ENCODE assay signal across 26 cellular contexts in genomic region chr11:130668751-130669150, GRCh38.
"Had no signal": no experiment of that assay in that cellular context is flagged by ENCODE, and none has a peak within 500 bp of the region (broad histone marks: within the 10 kb centered on the region; RNA-seq: fewer than 3 reads in every experiment).

No MANE protein-coding gene starts in this region.

- H3K4me1 Mint-ChIP-seq: naive thymus-derived CD4-positive, alpha-beta T cell; stimulated activated naive B cell treated with anti-CD40 and anti-IgM and Interleukin-4, amounts not matched to agents 10 μg/mL and 1 μg/mL and 100 μg/mL, for 72 hours had no signal

- H3K9ac ChIP-seq: neural progenitor cell had no signal

- H3K27ac Mint-ChIP-seq: effector memory CD8-positive, alpha-beta T cell; mesothelial cell of epicardium; naive thymus-derived CD4-positive, alpha-beta T cell; neural progenitor cell; stimulated activated naive B cell treated with anti-CD40 and anti-IgM and Interleukin-4, amounts not matched to agents 10 μg/mL and 1 μg/mL and 100 μg/mL, for 72 hours; stimulated activated naive CD8-positive, alpha-beta T cell treated with anti-CD3 and anti-CD28 coated beads, Interleukin-15, Interleukin-2, amounts not matched to agents 100 ng/mL and 50 ng/mL, for 24 hours had no signal

- H3K36me3 ChIP-seq: heart right ventricle, left lung, neural progenitor cell, ovary, sigmoid colon, spleen, thoracic aorta, transverse colon, upper lobe of right lung, vagina had no signal

- H3K4me3 ChIP-seq: heart right ventricle, left lung, mucosa of descending colon, neural progenitor cell, ovary, psoas muscle, sigmoid colon, skin epidermis, spleen, thoracic aorta, transverse colon, upper lobe of right lung, vagina had no signal

- H3K27me3 Mint-ChIP-seq: stimulated activated naive B cell treated with anti-CD40 and anti-IgM and Interleukin-4, amounts not matched to agents 10 μg/mL and 1 μg/mL and 100 μg/mL, for 72 hours; stimulated activated naive CD8-positive, alpha-beta T cell treated with anti-CD3 and anti-CD28 coated beads, Interleukin-15, Interleukin-2, amounts not matched to agents 100 ng/mL and 50 ng/mL, for 24 hours had no signal

- H3K27me3 ChIP-seq: heart right ventricle, left lung, neural progenitor cell, ovary, sigmoid colon, spleen, transverse colon, upper lobe of right lung, vagina had no signal

- H3K9me3 ChIP-seq: heart right ventricle, left lung, mucosa of descending colon, ovary, psoas muscle, sigmoid colon, spleen, thoracic aorta, transverse colon, upper lobe of right lung, vagina had no signal

- H3K9me3 Mint-ChIP-seq: effector memory CD8-positive, alpha-beta T cell; mesothelial cell of epicardium; nephron; neural progenitor cell; stimulated activated naive CD8-positive, alpha-beta T cell treated with anti-CD3 and anti-CD28 coated beads, Interleukin-15, Interleukin-2, amounts not matched to agents 100 ng/mL and 50 ng/mL, for 24 hours had no signal

- H3K27ac ChIP-seq: heart right ventricle, left lung, neural progenitor cell, ovary, psoas muscle, skin epidermis, spleen, thoracic aorta, upper lobe of right lung, vagina had no signal

- H3K4me3 Mint-ChIP-seq: effector memory CD8-positive, alpha-beta T cell; mesothelial cell of epicardium; naive thymus-derived CD4-positive, alpha-beta T cell; nephron; neural progenitor cell; stimulated activated naive B cell treated with anti-CD40 and anti-IgM and Interleukin-4, amounts not matched to agents 10 μg/mL and 1 μg/mL and 100 μg/mL, for 72 hours; stimulated activated naive CD8-positive, alpha-beta T cell treated with anti-CD3 and anti-CD28 coated beads, Interleukin-15, Interleukin-2, amounts not matched to agents 100 ng/mL and 50 ng/mL, for 24 hours had no signal

- H3K4me1 ChIP-seq: left lung, spleen, upper lobe of right lung had no signal

- H3K36me3 Mint-ChIP-seq: mesothelial cell of epicardium; naive thymus-derived CD4-positive, alpha-beta T cell; neural progenitor cell; stimulated activated naive B cell treated with anti-CD40 and anti-IgM and Interleukin-4, amounts not matched to agents 10 μg/mL and 1 μg/mL and 100 μg/mL, for 72 hours had no signal

- H2AFZ ChIP-seq: neural progenitor cell had no signal

- H3K4me2 ChIP-seq: neural progenitor cell had no signal

- DNase-seq: cortex of kidney; effector memory CD8-positive, alpha-beta T cell; foreskin melanocyte; glutamatergic neuron; heart right ventricle; hippocampal formation; left cardiac atrium; left lung; mesenchymal stem cell; mucosa of descending colon; naive thymus-derived CD4-positive, alpha-beta T cell; ovary; psoas muscle; right cardiac atrium; sigmoid colon; spleen; stimulated activated naive B cell treated with anti-CD40 and anti-IgM and Interleukin-4, amounts not matched to agents 10 μg/mL and 1 μg/mL and 100 μg/mL, for 72 hours; transverse colon; upper lobe of right lung had no signal
